In the genomic region with DNA sequence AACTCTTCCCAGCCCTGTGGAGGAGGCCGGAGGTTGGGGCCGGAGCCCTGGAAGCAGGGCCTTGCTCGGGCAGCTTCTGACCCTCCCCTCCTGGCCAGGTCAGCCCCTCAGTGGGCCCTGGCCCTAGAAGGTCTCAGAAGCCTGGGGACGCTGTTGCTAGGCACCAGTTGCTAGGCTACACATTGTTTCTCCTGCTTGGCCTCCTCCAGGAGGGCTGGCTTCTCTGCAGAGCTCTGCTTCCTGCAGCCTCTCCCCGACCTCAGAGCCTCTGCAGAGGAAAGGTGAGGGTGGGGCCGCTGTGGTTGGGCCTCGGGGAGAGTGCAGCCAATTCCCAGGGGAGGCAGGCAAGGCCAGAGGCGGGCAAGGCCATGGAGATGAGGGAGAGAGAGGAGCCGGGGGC, we compare ENCODE assay signal across 11 cellular contexts.
DNase-seq lines count a peak whose midpoint lies in the region; ATAC-seq lines count a peak whose summit lies in the region.
"Had no signal": no experiment of that assay in that cellular context is flagged by ENCODE, and none has a peak within 500 bp of the region (broad histone marks: within the 10 kb centered on the region; RNA-seq: fewer than 3 reads in every experiment).

No MANE protein-coding gene starts in this region.

- no peaks in the 10 kb centered on the region for H3K9me3 Mint-ChIP-seq in central memory CD8-positive, alpha-beta T cell

- peaks cover 23% of the 10 kb centered on the region for H3K4me1 Mint-ChIP-seq in central memory CD8-positive, alpha-beta T cell

- H3K36me3 Mint-ChIP-seq in central memory CD8-positive, alpha-beta T cell (ENCODE audit: insufficient read depth) = peaks cover 2% of the 10 kb centered on the region

- ATAC-seq in central memory CD8-positive, alpha-beta T cell (replicated peaks; ENCODE audit: extremely low read depth, poor library complexity, severe bottlenecking) = no peak
- ATAC-seq in GM18520 (IDR thresholded peaks at IDR 0.05; ENCODE audit: unreplicated experiment) = no peak
- no peak for ATAC-seq in HG03565 (IDR thresholded peaks at IDR 0.05; ENCODE audit: unreplicated experiment)
- ATAC-seq: gastrocnemius medialis had no signal

- H3K27me3 Mint-ChIP-seq in central memory CD8-positive, alpha-beta T cell = peaks cover 28% of the 10 kb centered on the region

- peak overlapping the region; percentile 39 for H3K27ac Mint-ChIP-seq in central memory CD8-positive, alpha-beta T cell (ENCODE audit: low read depth)

- H3K4me3 Mint-ChIP-seq in central memory CD8-positive, alpha-beta T cell = no peak overlapping the region

- peak; percentile 18 for DNase-seq in SIG-M5 treated with dmso at 0.1 percent for 504 hours (lab: John Stamatoyannopoulos, UW; ENCODE audit: unreplicated experiment)
- no peak for DNase-seq in SIG-M5 (lab: John Stamatoyannopoulos, UW)
- peak; percentile 43 for DNase-seq in NCI-H2196 treated with DMSO at 0.1 percent for 48 hours (lab: John Stamatoyannopoulos, UW; ENCODE audit: unreplicated experiment)
- DNase-seq in central memory CD8-positive, alpha-beta T cell (ENCODE audit: low spot score in 2 of 2) = no peak
- peak; percentile 90 for DNase-seq in retina
- no peak for DNase-seq in effector CD8-positive, alpha-beta T cell (lab: John Stamatoyannopoulos, UW)
- DNase-seq: activated CD4-positive, CD25-positive, alpha-beta regulatory T cell treated with anti-CD3 and anti-CD28 coated beads, Interleukin-2, amount 50 U/mL, for 72 hours; gastrocnemius medialis; MV-4-11 had no signal

Comparison
In these comparisons a context has a peak if more than half of its experiments do, and no peak if none do; other contexts are left out.
1. DNase-seq: peak in SIG-M5 treated with dmso at 0.1 percent for 504 hours (single experiment), NCI-H2196 treated with DMSO at 0.1 percent for 48 hours (single experiment) and retina (single experiment); none in SIG-M5 (single experiment), central memory CD8-positive, alpha-beta T cell (0 of 2) and effector CD8-positive, alpha-beta T cell (single experiment).